10 cellular contexts compared by ENCODE assay signal in genomic region chr3:127790580-127791183, GRCh38. TPM values are rescaled to one million over a fixed set of nuclear protein-coding genes. Genes with fewer than 3 reads are reported as not detected.
A peak's percentile ranks its signal among the peaks of the same experiment; 100 is the strongest.
DNase-seq lines count a peak whose midpoint lies in the region; ATAC-seq and TF ChIP-seq lines count a peak whose summit lies in the region.
"Had no signal": no experiment of that assay in that cellular context is flagged by ENCODE, and none has a peak within 500 bp of the region (broad histone marks: within the 10 kb centered on the region; RNA-seq: fewer than 3 reads in every experiment).

No MANE protein-coding gene starts in this region.

- DNase-seq in COR-L47 (lab: John Stamatoyannopoulos, UW) (no peak), BE2C (no peak), glutamatergic neuron (no peak)

- H3K9ac ChIP-seq in rectal smooth muscle tissue (ENCODE audit: low read length): no peak overlapping the region

- H3K27me3 ChIP-seq in rectal smooth muscle tissue (ENCODE audit: control insufficient read depth, insufficient read depth, low read length): no peaks in the 10 kb centered on the region
- no peaks in the 10 kb centered on the region for H3K27me3 ChIP-seq in BE2C
- H3K27me3 ChIP-seq: neutrophil had no signal

- H3K27me3 Mint-ChIP-seq in glutamatergic neuron (ENCODE audit: unreplicated experiment): peaks cover 6% of the 10 kb centered on the region
- H3K27me3 Mint-ChIP-seq: activated naive CD8-positive, alpha-beta T cell had no signal

- H3K36me3 ChIP-seq in rectal smooth muscle tissue (ENCODE audit: control insufficient read depth, insufficient read depth, low read length) (peaks cover 3% of the 10 kb centered on the region), BE2C (no peaks in the 10 kb centered on the region)

- H3K4me3 Mint-ChIP-seq in glutamatergic neuron (ENCODE audit: unreplicated experiment): no peak overlapping the region
- H3K4me3 Mint-ChIP-seq: activated naive CD8-positive, alpha-beta T cell had no signal

- no peaks in the 10 kb centered on the region for H3K36me3 Mint-ChIP-seq in glutamatergic neuron (ENCODE audit: unreplicated experiment)
- H3K36me3 Mint-ChIP-seq: activated naive CD8-positive, alpha-beta T cell had no signal

- H3K4me1 ChIP-seq in rectal smooth muscle tissue (ENCODE audit: control insufficient read depth, insufficient read depth, low read length) (peaks cover 56% of the 10 kb centered on the region), BE2C (peaks cover 17% of the 10 kb centered on the region)

- TF ChIP-seq CTCF in BE2C (IDR thresholded peaks at IDR 0.05; ENCODE audit: low read depth, low read length) (no peak), glutamatergic neuron (IDR thresholded peaks at IDR 0.05; ENCODE audit: partially characterized antibody, unreplicated experiment) (no peak)

- H3K4me1 Mint-ChIP-seq in glutamatergic neuron (ENCODE audit: low read depth, unreplicated experiment): peaks cover 43% of the 10 kb centered on the region

- ATAC-seq in GM18502 (IDR thresholded peaks at IDR 0.05; ENCODE audit: poor library complexity, unreplicated experiment): peak; percentile 22
- ATAC-seq in HG02759 (IDR thresholded peaks at IDR 0.05; ENCODE audit: unreplicated experiment): peak; percentile 9
- ATAC-seq in GM19351 (IDR thresholded peaks at IDR 0.05; ENCODE audit: unreplicated experiment): no peak

- no peaks in the 10 kb centered on the region for H3K9me3 ChIP-seq in BE2C
- H3K9me3 ChIP-seq: neutrophil had no signal

- H3K27ac ChIP-seq in cingulate gyrus (ENCODE audit: low read depth, low read length) (peak overlapping the region; percentile 49), rectal smooth muscle tissue (ENCODE audit: low read depth, low read length) (peak overlapping the region; percentile 87)
- H3K27ac ChIP-seq: neutrophil had no signal

- H3K27ac Mint-ChIP-seq in glutamatergic neuron (ENCODE audit: unreplicated experiment): no peak overlapping the region
- H3K27ac Mint-ChIP-seq: activated naive CD8-positive, alpha-beta T cell had no signal

- H3K4me3 ChIP-seq in rectal smooth muscle tissue (ENCODE audit: low read length) (no peak overlapping the region), BE2C (ENCODE audit: low read depth, low read length) (no peak overlapping the region)

- H3K9me3 Mint-ChIP-seq in glutamatergic neuron (ENCODE audit: unreplicated experiment): peaks cover 2% of the 10 kb centered on the region

RNA-seq across cellular contexts. Expression of gene MGLL, which starts 31.6 kb away (rescaled TPM):
- 2.9 TPM for polyA plus RNA-seq in BE2C (2012; ENCODE audit: insufficient read depth, insufficient read length, low read depth)
- 10.3 TPM for total RNA-seq in glutamatergic neuron (ENCODE audit: unreplicated experiment)
